13 cellular contexts compared by ENCODE assay signal in the genomic region with DNA sequence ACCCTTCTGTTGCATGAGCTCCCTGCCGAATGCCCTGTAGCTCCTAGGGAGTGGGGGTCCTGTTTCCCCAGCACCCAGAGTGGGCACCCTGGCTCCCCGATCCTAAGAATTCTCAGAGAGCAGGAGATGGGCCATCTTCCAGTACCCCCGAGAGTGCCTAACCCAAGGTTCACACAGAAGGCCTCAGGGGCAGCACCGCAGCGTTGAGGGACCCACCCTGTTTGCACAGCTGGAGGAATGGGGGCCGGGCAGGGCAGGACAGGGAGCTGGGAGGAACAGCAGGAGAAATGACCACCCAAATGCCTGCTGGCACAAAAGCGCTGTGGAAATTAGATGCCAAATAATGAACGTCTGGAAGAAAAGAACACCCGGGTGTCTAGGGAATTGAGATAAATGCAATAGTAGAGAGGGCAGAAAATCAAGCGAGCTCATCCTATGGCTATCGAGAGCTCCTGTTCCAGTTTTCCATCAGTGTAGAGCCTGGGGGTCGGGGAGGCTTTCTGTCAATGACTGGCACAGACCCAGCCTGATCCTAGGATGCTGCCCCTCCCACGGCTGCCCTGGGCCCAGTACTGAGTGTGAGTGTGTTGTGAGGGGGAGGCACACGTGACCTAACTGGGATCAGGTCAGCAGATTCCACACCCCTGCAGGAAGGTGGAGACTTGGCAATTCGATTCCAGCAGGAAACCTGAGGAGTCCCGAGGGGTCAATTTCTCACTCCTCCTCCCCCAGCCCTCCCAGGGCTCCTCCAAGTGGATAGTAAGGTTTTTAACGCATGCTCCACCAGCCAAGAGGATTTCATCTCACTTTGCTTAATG. TPM values are rescaled to one million over a fixed set of nuclear protein-coding genes. Genes with fewer than 3 reads are reported as not detected.
DNase-seq lines count a peak whose midpoint lies in the region; ATAC-seq, FAIRE-seq and TF ChIP-seq lines count a peak whose summit lies in the region.
"Had no signal": no experiment of that assay in that cellular context is flagged by ENCODE, and none has a peak within 500 bp of the region (broad histone marks: within the 10 kb centered on the region; RNA-seq: fewer than 3 reads in every experiment).

No MANE protein-coding gene starts in this region.

- peak overlapping the region in 3 of 4 donors; percentile 10 to 76 (median 75) for H3K27ac ChIP-seq in gastroesophageal sphincter
- H3K27ac ChIP-seq in trophoblast cell (ENCODE audit: low read depth, low read length): no peak overlapping the region

- H4K91ac ChIP-seq in trophoblast cell (ENCODE audit: low read depth, low read length): peak overlapping the region; percentile 11

- no peaks in the 10 kb centered on the region for H3K79me1 ChIP-seq in trophoblast cell (ENCODE audit: low read length)

- peaks cover 0 to 11% of the 10 kb centered on the region in 2 donors for H3K36me3 ChIP-seq in gastroesophageal sphincter
- H3K36me3 ChIP-seq in trophoblast cell (ENCODE audit: control insufficient read depth in 1 of 2, insufficient read depth in 2 of 2, low read length in 2 of 2): peaks cover 11 to 14% of the 10 kb centered on the region in 2 experiments

- peak overlapping the region; percentile 54 for H2AK5ac ChIP-seq in trophoblast cell (ENCODE audit: low read length)

- peak overlapping the region; percentile 65 for H3K18ac ChIP-seq in trophoblast cell (ENCODE audit: low read length)

- H4K12ac ChIP-seq in trophoblast cell (ENCODE audit: low read depth, low read length): no peak overlapping the region

- H3K4me1 ChIP-seq in gastroesophageal sphincter (peaks cover 0 to 38% (median 13%) of the 10 kb centered on the region in 3 donors), trophoblast cell (ENCODE audit: control insufficient read depth in 1 of 2, insufficient read depth in 2 of 2, low read length in 2 of 2) (peaks cover 9 to 15% of the 10 kb centered on the region in 2 experiments)

- FAIRE-seq in GM12891 (lab: Jason Lieb, UNC) (peak; percentile 5), H54 (lab: Jason Lieb, UNC) (no peak)
- FAIRE-seq: colon had no signal

- ATAC-seq in gastroesophageal sphincter (peak; percentile 26), GM21619 (IDR thresholded peaks at IDR 0.05; ENCODE audit: unreplicated experiment) (no peak)

- no peak overlapping the region for H2BK120ac ChIP-seq in trophoblast cell (ENCODE audit: insufficient read depth, low read length, poor library complexity)

- peak overlapping the region; percentile 46 for H3K4ac ChIP-seq in trophoblast cell (ENCODE audit: low read depth, low read length)

- H3K14ac ChIP-seq in trophoblast cell (ENCODE audit: low read length): peak overlapping the region; percentile 37

- H3K23ac ChIP-seq in trophoblast cell (ENCODE audit: low read length): no peak overlapping the region

- 24 to 68% methylated on average over 2 to 6 of the region's 17 CpGs for WGBS in gastroesophageal sphincter (ENCODE audit: low coverage in 1 of 2), 2 donors
- WGBS in trophoblast cell (ENCODE audit: extremely low coverage, insufficient coverage, insufficient read length): no CpG with 5 or more reads among the region's 17 CpGs

- H3K4me2 ChIP-seq in trophoblast cell (ENCODE audit: low read length): no peak overlapping the region

- TF ChIP-seq POLR2A in GM12891 (IDR thresholded peaks at IDR 0.05; ENCODE audit: low read depth, low read length) (no peak), gastroesophageal sphincter (IDR thresholded peaks at IDR 0.05) (no peak), H54 (IDR thresholded peaks at IDR 0.05; ENCODE audit: low read depth, low read length) (no peak)

- H3K9me3 ChIP-seq in gastroesophageal sphincter: no peaks in the 10 kb centered on the region
- H3K9me3 ChIP-seq in trophoblast cell (ENCODE audit: insufficient read depth, low read depth, low read length): no peaks in the 10 kb centered on the region

- H3K79me2 ChIP-seq in trophoblast cell (ENCODE audit: control insufficient read depth, insufficient read depth, low read length, poor library complexity): no peaks in the 10 kb centered on the region

- TF ChIP-seq CTCF in gastroesophageal sphincter (IDR thresholded peaks at IDR 0.05): no peak

- no peak for TF ChIP-seq EP300 in gastroesophageal sphincter (IDR thresholded peaks at IDR 0.05)

- no peak overlapping the region for H3K4me3 ChIP-seq in gastroesophageal sphincter
- no peak overlapping the region for H3K4me3 ChIP-seq in trophoblast cell (ENCODE audit: low read depth, low read length)

- H3K27me3 ChIP-seq in gastroesophageal sphincter (no peaks in the 10 kb centered on the region), trophoblast cell (ENCODE audit: insufficient read depth, low read length) (no peaks in the 10 kb centered on the region)

- no peak overlapping the region for H3K9ac ChIP-seq in trophoblast cell (ENCODE audit: low read length)

- H4K8ac ChIP-seq in trophoblast cell (ENCODE audit: low read depth, low read length): no peak overlapping the region

- H2BK5ac ChIP-seq in trophoblast cell (ENCODE audit: low read depth, low read length, poor library complexity): no peak overlapping the region

- DNase-seq in GM12891 (ENCODE audit: insufficient read length, low spot score) (no peak), NCI-H2171 treated with DMSO at 0.1 percent for 48 hours (lab: John Stamatoyannopoulos, UW) (peak; percentile 64), trophoblast cell (no peak), H54 (ENCODE audit: insufficient read length, low spot score) (no peak)
- no peak for DNase-seq in stimulated activated CD4-positive, alpha-beta T cell treated with anti-CD3 and anti-CD28 coated beads, Interleukin-15, amount 100 ng/mL, for 24 hours
- DNase-seq: activated CD4-positive, alpha-beta T cell treated with anti-CD3 and anti-CD28 coated beads for 1 hour; DMS79; NCI-H524 treated with DMSO at 0.1 percent for 48 hours; stimulated activated CD4-positive, alpha-beta T cell treated with anti-CD3 and anti-CD28 coated beads, Interleukin-1b, Interleukin-23, amount 100 ng/mL, for 48 hours; stimulated activated naive CD4-positive, alpha-beta T cell treated with Interleukin-2 at 50 U/mL for 16 hours had no signal

- H2AFZ ChIP-seq in trophoblast cell (ENCODE audit: insufficient read depth, low read length, poor library complexity): no peak overlapping the region

- peak overlapping the region; percentile 64 for H2BK12ac ChIP-seq in trophoblast cell (ENCODE audit: low read length)

TF ChIP-seq in GM12891, 5 proteins besides CTCF, POLR2A, EP300 and RAD21:
- TF ChIP-seq PAX5 (IDR thresholded peaks at IDR 0.05; ENCODE audit: insufficient read depth, low read length, severe bottlenecking) (no peak), POLR2AphosphoS5 (IDR thresholded peaks at IDR 0.05; ENCODE audit: low read depth, low read length) (no peak), TAF1 (IDR thresholded peaks at IDR 0.05; ENCODE audit: low read depth, low read length) (no peak)

RNA-seq across cellular contexts. Expression of gene SEPTIN6, which starts 25.6 kb away (rescaled TPM):
- polyA plus RNA-seq in GM12891 (2012; ENCODE audit: low read depth, missing spikeins): 245 TPM
- 10 to 100 TPM; 19.3 to 97.9 (median 40.6) TPM for total RNA-seq in gastroesophageal sphincter
- 83.6 and 84.6 TPM in 2 replicates for polyA plus RNA-seq in trophoblast cell (2013)
